In the genomic region with DNA sequence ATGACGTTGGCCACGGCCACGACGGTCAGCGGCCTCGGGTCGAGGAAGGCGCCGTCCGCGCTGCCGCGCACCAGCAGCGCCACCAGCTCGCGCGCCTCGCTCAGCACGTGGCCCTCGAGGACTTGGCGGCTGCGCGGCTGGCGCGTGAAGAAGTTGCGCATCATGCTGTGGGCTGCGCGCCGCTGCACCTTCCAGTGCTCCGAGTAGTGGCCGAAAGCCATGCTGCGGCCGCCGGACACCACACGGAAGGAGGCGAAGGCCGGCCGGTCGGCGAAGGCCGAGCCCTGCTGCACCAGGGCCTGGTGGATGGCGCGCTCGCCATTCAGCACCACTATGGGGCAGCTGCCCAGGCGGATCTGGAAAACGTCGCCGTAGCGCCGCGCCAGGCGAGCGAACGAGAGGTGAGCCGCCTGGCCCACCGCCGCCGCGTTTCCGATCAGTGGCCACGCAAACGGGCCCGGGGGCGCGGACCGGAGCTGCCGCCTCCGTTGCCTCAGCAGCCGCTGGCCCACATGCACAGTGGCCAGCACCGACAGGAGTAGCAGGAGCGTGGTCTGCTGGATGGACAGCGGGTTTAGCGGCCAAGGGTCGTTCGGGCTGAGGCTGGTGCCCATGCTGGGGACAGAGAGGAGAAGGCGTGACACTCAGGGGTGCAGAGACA, we compare ENCODE assay signal across 9 cellular contexts. TPM values are rescaled to one million over a fixed set of nuclear protein-coding genes. Genes with fewer than 3 reads are reported as not detected.
DNase-seq lines count a peak whose midpoint lies in the region; ATAC-seq lines count a peak whose summit lies in the region.
"Had no signal": no experiment of that assay in that cellular context is flagged by ENCODE, and none has a peak within 500 bp of the region (broad histone marks: within the 10 kb centered on the region; RNA-seq: fewer than 3 reads in every experiment).

No MANE protein-coding gene starts in this region.

- H2AK5ac ChIP-seq in mesenchymal stem cell (ENCODE audit: low read length, severe bottlenecking): peak overlapping the region; percentile 71

- H3K9me3 ChIP-seq in mesenchymal stem cell (ENCODE audit: control insufficient read depth, low read length) (no peaks in the 10 kb centered on the region), aorta (ENCODE audit: control insufficient read depth, low read length) (no peaks in the 10 kb centered on the region)

- H3K18ac ChIP-seq in mesenchymal stem cell (ENCODE audit: low read depth in 1 of 2, low read length in 2 of 2): peak overlapping the region; percentile 72 to 94

- H3K27ac ChIP-seq in mesenchymal stem cell (ENCODE audit: low read length, poor library complexity, severe bottlenecking) (peak overlapping the region; percentile 92), aorta (ENCODE audit: low read depth in 1 of 2, low read length in 2 of 2) (no peak overlapping the region)

- H2BK15ac ChIP-seq in mesenchymal stem cell (ENCODE audit: low read depth, poor library complexity, severe bottlenecking): peak overlapping the region; percentile 82

- peak overlapping the region; percentile 54 to 94 for H2BK12ac ChIP-seq in mesenchymal stem cell (ENCODE audit: low read length in 2 of 2)

- peak overlapping the region; percentile 57 to 76 for H3K4ac ChIP-seq in mesenchymal stem cell (ENCODE audit: low read depth in 1 of 2, low read length in 2 of 2)

- H3K4me3 ChIP-seq in mesenchymal stem cell (ENCODE audit: insufficient read depth in 1 of 2, low read depth in 1 of 2, low read length in 2 of 2) (peak overlapping the region; percentile 82), aorta (ENCODE audit: low read length in 2 of 2) (no peak overlapping the region)

- H3K14ac ChIP-seq in mesenchymal stem cell (ENCODE audit: low read length in 2 of 2): peak overlapping the region in 1 of 2 experiments; percentile 93

- peak overlapping the region; percentile 57 to 94 for H3K23ac ChIP-seq in mesenchymal stem cell (ENCODE audit: low read length in 2 of 2)

- peaks cover 23 to 48% of the 10 kb centered on the region in 2 experiments for H3K36me3 ChIP-seq in mesenchymal stem cell (ENCODE audit: control insufficient read depth in 1 of 2, insufficient read depth in 2 of 2, low read depth in 1 of 2, low read length in 2 of 2)
- no peaks in the 10 kb centered on the region for H3K36me3 ChIP-seq in aorta (ENCODE audit: control insufficient read depth in 1 of 2, insufficient read depth in 2 of 2, low read length in 1 of 2)

- peak; percentile 33 for DNase-seq in stimulated activated CD4-positive, alpha-beta T cell treated with anti-CD3 and anti-CD28 coated beads, Interleukin-15, amount 100 ng/mL, for 24 hours
- DNase-seq in stimulated activated CD4-positive, alpha-beta T cell treated with anti-CD3 and anti-CD28 coated beads, Interleukin-4, amount 100 ng/mL, for 24 hours: no peak
- peak; percentile 75 for DNase-seq in ecto neural progenitor cell (ENCODE audit: low spot score)
- DNase-seq in mesenchymal stem cell: peak; percentile 80
- DNase-seq in aorta: peak; percentile 62 to 77
- DNase-seq in T-helper 9 cell: no peak
- no peak for DNase-seq in activated gamma-delta T cell treated with Interleukin-2 at 50 U/mL for 16 hours
- DNase-seq: GDM1 had no signal

- peaks cover 2% of the 10 kb centered on the region for H3K79me1 ChIP-seq in mesenchymal stem cell (replicated peaks; ENCODE audit: low read length, poor library complexity, severe bottlenecking)

- peak; percentile 16 for ATAC-seq in aorta (ENCODE audit: low FRiP score)
- ATAC-seq in HG03159 (IDR thresholded peaks at IDR 0.05; ENCODE audit: unreplicated experiment): no peak

- H3K4me2 ChIP-seq in mesenchymal stem cell (ENCODE audit: low read length, poor library complexity, severe bottlenecking): peak overlapping the region; percentile 80

- peak overlapping the region; percentile 98 for H4K91ac ChIP-seq in mesenchymal stem cell (ENCODE audit: low read length)

- peak overlapping the region; percentile 63 for H2BK5ac ChIP-seq in mesenchymal stem cell (ENCODE audit: low read depth, low read length, poor library complexity, severe bottlenecking)

- peak overlapping the region; percentile 73 for H2BK120ac ChIP-seq in mesenchymal stem cell (ENCODE audit: low read depth, low read length)

- H3K4me1 ChIP-seq in mesenchymal stem cell (ENCODE audit: control insufficient read depth, insufficient read depth, low read depth, low read length): peaks cover 13% of the 10 kb centered on the region
- H3K4me1 ChIP-seq in aorta (ENCODE audit: control insufficient read depth in 1 of 2, insufficient read depth in 2 of 2, low read length in 2 of 2): no peaks in the 10 kb centered on the region

- 3% methylated on average over 72 of the region's 76 CpGs for WGBS in mesenchymal stem cell
- 5 to 6% methylated on average over 72 to 76 of the region's 76 CpGs for WGBS in aorta, 2 donors

- H4K8ac ChIP-seq in mesenchymal stem cell (ENCODE audit: low read length): peak overlapping the region; percentile 93

- intact Hi-C loops in aorta (cut with DNase I): loop anchor here (5.0 kb wide), 2 partner anchors 197 to 202 kb away; no protein-coding TSS in a partner anchor

- H3K27me3 ChIP-seq in mesenchymal stem cell (ENCODE audit: control insufficient read depth in 1 of 2, insufficient read depth in 1 of 2, low read length in 2 of 2) (no peaks in the 10 kb centered on the region), aorta (ENCODE audit: control insufficient read depth in 1 of 2, insufficient read depth in 2 of 2, low read length in 1 of 2) (no peaks in the 10 kb centered on the region)

- no peak overlapping the region for H2AFZ ChIP-seq in mesenchymal stem cell (ENCODE audit: low read depth, low read length)

- H3K9ac ChIP-seq in mesenchymal stem cell (ENCODE audit: low read length): peak overlapping the region; percentile 88

RNA-seq across cellular contexts. Expression of a gene that starts 1.0 kb away (rescaled TPM):
- 32.4 TPM for polyA plus RNA-seq in mesenchymal stem cell (2013, experiment 1 of 2)
- polyA plus RNA-seq in mesenchymal stem cell (2013, experiment 2 of 2): 33.1 TPM
- total RNA-seq in aorta: 100 to 1,000 TPM; 114 to 115 TPM
- 10 to 100 TPM in 1 of 2 donors, 1 to 10 TPM in 1; 7.3 to 10.4 TPM for polyA plus RNA-seq in aorta

Comparison
In these comparisons a context has a peak if more than half of its experiments do, and no peak if none do; other contexts are left out.
1. DNase-seq: peak in stimulated activated CD4-positive, alpha-beta T cell treated with anti-CD3 and anti-CD28 coated beads, Interleukin-15, amount 100 ng/mL, for 24 hours (single experiment), ecto neural progenitor cell (single experiment), mesenchymal stem cell (single experiment) and aorta (2 of 2); none in stimulated activated CD4-positive, alpha-beta T cell treated with anti-CD3 and anti-CD28 coated beads, Interleukin-4, amount 100 ng/mL, for 24 hours (single experiment), T-helper 9 cell (single experiment) and activated gamma-delta T cell treated with Interleukin-2 at 50 U/mL for 16 hours (single experiment).
2. H3K4me3 ChIP-seq: peak in mesenchymal stem cell (2 of 2); none in aorta (0 of 2).